Comparison of ENCODE assay signal across 8 cellular contexts in genomic region chr22:39316440-39317083, GRCh38. TPM values are rescaled to one million over a fixed set of nuclear protein-coding genes. Genes with fewer than 3 reads are reported as not detected.
DNase-seq lines count a peak whose midpoint lies in the region; ATAC-seq and FAIRE-seq lines count a peak whose summit lies in the region.

No MANE protein-coding gene starts in this region.

- no peak overlapping the region for H3K18ac ChIP-seq in mesendoderm (ENCODE audit: low read length)

- no peak overlapping the region for H2BK15ac ChIP-seq in mesendoderm (replicated peaks; ENCODE audit: low read depth)

- peak overlapping the region; percentile 100 for H3K9ac ChIP-seq in mesendoderm (ENCODE audit: low read length)

- no peak overlapping the region for H2AK5ac ChIP-seq in mesendoderm (ENCODE audit: low read length)

- H3K36me3 Mint-ChIP-seq in effector memory CD8-positive, alpha-beta T cell (ENCODE audit: insufficient read depth) = peaks cover 91% of the 10 kb centered on the region

- no peak overlapping the region for H3K4ac ChIP-seq in mesendoderm (ENCODE audit: low read depth, low read length)

- FAIRE-seq in GM19239 (lab: Jason Lieb, UNC) = peak; percentile 84

- H3K79me2 ChIP-seq in mesendoderm (ENCODE audit: control insufficient read depth, insufficient read depth, low read length) = peaks cover 50% of the 10 kb centered on the region

- H3K4me1 Mint-ChIP-seq in effector memory CD8-positive, alpha-beta T cell (ENCODE audit: low read depth in 2 of 2) = peaks cover 32 to 53% of the 10 kb centered on the region in 2 donors

- in situ Hi-C loops in ACHN (cut with HindIII; ENCODE audit: low pct_ligation_motif_present, low pct_unique_long_range_greater_than_20kb, low sequenced_read_pairs) = no loop called here

- H2BK120ac ChIP-seq in mesendoderm (ENCODE audit: low read depth, low read length) = no peak overlapping the region

- H3K27ac Mint-ChIP-seq in effector memory CD8-positive, alpha-beta T cell = peak overlapping the region; percentile 98 to 100

- no peak overlapping the region for H4K5ac ChIP-seq in mesendoderm (ENCODE audit: low read length)

- H3K4me3 Mint-ChIP-seq in effector memory CD8-positive, alpha-beta T cell = peak overlapping the region; percentile 94 to 100

- no peaks in the 10 kb centered on the region for H3K27me3 ChIP-seq in mesendoderm (ENCODE audit: insufficient read depth, low read length, poor library complexity)

- H3K4me1 ChIP-seq in mesendoderm (ENCODE audit: control insufficient read depth, low read depth, low read length) = no peaks in the 10 kb centered on the region

- H3K27ac ChIP-seq in mesendoderm (ENCODE audit: low read depth, low read length) = no peak overlapping the region

- H4K8ac ChIP-seq in mesendoderm (ENCODE audit: low read depth, low read length) = no peak overlapping the region

- no CpG with 5 or more reads among the region's 17 CpGs for WGBS in mesendoderm (ENCODE audit: extremely low coverage, insufficient coverage, low lambda C conversion rate)

- no peaks in the 10 kb centered on the region for H3K9me3 Mint-ChIP-seq in effector memory CD8-positive, alpha-beta T cell

- H3K4me2 ChIP-seq in mesendoderm (ENCODE audit: low read length) = peak overlapping the region; percentile 84

- H3K23ac ChIP-seq in mesendoderm (ENCODE audit: low read length) = no peak overlapping the region

- H2BK5ac ChIP-seq in mesendoderm (ENCODE audit: low read length) = no peak overlapping the region

- H3K27me3 Mint-ChIP-seq in effector memory CD8-positive, alpha-beta T cell = no peaks in the 10 kb centered on the region

- H3K4me3 ChIP-seq in mesendoderm (ENCODE audit: low read length) = peak overlapping the region; percentile 100

- H3K79me1 ChIP-seq in mesendoderm (ENCODE audit: low read length) = peaks cover 20% of the 10 kb centered on the region

- ATAC-seq in effector memory CD8-positive, alpha-beta T cell (replicated peaks) = peak; percentile 42

- H3K36me3 ChIP-seq in mesendoderm (ENCODE audit: control insufficient read depth, insufficient read depth, low read length) = peaks cover 57% of the 10 kb centered on the region

- peak; percentile 88 for DNase-seq in ACHN
- DNase-seq in GM19239 (ENCODE audit: insufficient read length, low spot score) = peak; percentile 49
- DNase-seq in NCI-H82 treated with DMSO at 0.1 percent for 48 hours (lab: John Stamatoyannopoulos, UW; ENCODE audit: unreplicated experiment) = peak; percentile 32
- peak; percentile 55 to 61 for DNase-seq in activated CD8-positive, alpha-beta memory T cell treated with anti-CD3 and anti-CD28 coated beads for 1 hour (ENCODE audit: extremely low read depth in 1 of 2, low read depth in 1 of 2)
- DNase-seq in effector memory CD8-positive, alpha-beta T cell = peak; percentile 73 to 77 (median 74)
- peak; percentile 95 for DNase-seq in mesendoderm
- peak; percentile 64 for DNase-seq in stimulated activated CD8-positive, alpha-beta memory T cell treated with anti-CD3 and anti-CD28 coated beads, Interleukin-15, amount 100 ng/mL, for 1 hour (ENCODE audit: low read depth)
- no peak for DNase-seq in middle frontal gyrus (ENCODE audit: extremely low spot score, low spot score)

- peak overlapping the region; percentile 99 for H3K56ac ChIP-seq in mesendoderm (ENCODE audit: low read length)

RNA-seq across cellular contexts. Expression of gene RPL3, which starts 2.9 kb away (rescaled TPM):
- polyA plus RNA-seq in mesendoderm (2013, experiment 1 of 2) = 2,149 TPM
- polyA plus RNA-seq in mesendoderm (2013, experiment 2 of 2) = 2,158 TPM

RNA-seq across cellular contexts. Expression of gene SYNGR1, which starts 33.2 kb away (rescaled TPM):
- 10.5 TPM for polyA plus RNA-seq in mesendoderm (2013, experiment 1 of 2)
- 10.0 TPM for polyA plus RNA-seq in mesendoderm (2013, experiment 2 of 2)
